Comparison of ENCODE assay signal across 2 cellular contexts in the genomic region with DNA sequence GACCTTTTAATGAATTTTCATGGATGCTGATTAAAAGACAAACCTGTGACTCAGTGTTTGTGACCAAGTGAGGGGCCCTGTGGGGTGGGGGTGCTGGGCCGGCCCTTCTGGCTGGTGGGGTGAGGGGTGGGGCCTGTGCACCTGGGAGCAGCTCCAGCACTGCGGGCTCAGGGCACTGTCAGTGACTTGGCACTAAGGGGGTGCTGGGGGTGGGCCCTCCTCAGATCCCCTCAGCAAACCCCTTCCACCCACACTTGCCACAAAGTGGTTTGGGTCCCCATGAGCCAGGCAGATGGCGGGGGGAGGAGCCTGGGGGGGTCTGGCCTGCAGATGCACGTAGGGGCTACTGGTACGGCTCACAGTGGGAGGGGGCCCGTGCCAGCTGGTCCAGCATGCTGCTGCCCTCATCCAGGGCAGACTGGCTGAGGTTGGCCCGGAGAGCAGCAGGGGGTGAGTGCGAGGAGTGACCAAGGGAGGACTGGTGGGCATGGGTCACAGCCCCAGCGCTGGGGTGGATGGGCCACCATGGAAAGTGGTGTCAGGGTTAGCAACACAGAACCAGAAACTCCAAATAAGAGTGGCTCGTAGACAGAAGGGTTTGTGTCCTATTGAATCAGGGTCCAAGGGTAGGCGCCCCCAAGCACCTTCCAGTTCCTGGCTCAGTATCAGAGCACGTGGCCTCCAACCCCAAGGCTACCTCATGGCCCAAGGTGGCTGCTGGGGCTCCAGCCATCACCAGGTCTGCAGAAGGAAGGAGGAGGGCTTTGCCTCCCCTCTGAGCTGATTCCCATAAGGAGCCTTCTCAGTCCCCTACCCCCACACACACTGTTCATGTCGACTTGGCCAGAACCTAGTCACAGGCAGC.
TF ChIP-seq lines count a peak whose summit lies in the region.

No MANE protein-coding gene starts in this region.

TF ChIP-seq in WTC11, 78 proteins besides CTCF, POLR2A, EP300 and RAD21:
- TF ChIP-seq, protein P1, sequence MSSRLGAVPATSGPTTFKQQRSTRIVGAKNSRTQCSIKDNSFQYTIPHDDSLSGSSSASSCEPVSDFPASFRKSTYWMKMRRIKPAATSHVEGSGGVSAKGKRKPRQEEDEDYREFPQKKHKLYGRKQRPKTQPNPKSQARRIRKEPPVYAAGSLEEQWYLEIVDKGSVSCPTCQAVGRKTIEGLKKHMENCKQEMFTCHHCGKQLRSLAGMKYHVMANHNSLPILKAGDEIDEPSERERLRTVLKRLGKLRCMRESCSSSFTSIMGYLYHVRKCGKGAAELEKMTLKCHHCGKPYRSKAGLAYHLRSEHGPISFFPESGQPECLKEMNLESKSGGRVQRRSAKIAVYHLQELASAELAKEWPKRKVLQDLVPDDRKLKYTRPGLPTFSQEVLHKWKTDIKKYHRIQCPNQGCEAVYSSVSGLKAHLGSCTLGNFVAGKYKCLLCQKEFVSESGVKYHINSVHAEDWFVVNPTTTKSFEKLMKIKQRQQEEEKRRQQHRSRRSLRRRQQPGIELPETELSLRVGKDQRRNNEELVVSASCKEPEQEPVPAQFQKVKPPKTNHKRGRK (CRISPR knock-in tag; IDR thresholded peaks at IDR 0.05; ENCODE audit: borderline replicate concordance), result no peak
- TF ChIP-seq, protein P2, sequence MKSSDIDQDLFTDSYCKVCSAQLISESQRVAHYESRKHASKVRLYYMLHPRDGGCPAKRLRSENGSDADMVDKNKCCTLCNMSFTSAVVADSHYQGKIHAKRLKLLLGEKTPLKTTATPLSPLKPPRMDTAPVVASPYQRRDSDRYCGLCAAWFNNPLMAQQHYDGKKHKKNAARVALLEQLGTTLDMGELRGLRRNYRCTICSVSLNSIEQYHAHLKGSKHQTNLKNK (CRISPR knock-in tag; IDR thresholded peaks at IDR 0.05), result no peak
- TF ChIP-seq, protein P3, sequence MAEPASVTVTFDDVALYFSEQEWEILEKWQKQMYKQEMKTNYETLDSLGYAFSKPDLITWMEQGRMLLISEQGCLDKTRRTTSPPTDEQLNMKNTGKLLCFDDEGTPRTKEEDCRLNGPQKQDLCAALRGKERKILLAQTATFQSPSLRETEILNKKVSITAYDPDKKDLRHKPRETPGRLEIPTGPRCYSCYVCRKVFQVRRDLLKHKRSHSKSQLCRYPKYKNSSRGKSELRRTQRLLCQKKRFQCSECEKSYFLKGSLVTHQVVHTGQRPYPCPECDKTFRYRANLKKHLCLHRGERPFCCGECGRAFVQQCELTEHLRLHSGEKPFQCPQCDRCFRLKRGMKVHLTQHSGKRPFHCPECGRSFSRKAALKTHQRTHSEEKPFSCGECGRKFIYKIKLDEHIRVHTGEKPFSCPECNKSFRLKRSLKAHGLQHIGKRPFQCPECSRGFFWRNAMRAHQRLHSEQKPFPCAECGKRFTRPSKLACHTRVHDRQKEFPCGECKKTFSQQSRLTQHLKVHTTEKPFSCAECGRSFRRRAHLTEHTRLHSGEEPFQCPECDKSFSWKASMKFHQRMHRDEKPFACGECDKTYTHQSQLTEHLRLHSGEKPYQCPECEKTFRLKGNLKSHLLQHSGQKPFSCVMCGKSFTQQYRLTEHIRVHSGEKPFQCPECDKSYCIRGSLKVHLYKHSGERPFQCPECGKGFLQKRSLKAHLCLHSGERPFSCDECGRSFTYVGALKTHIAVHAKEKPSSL (CRISPR knock-in tag; conservative IDR thresholded peaks at IDR 0.05), result no peak
- TF ChIP-seq ZNF423 (CRISPR knock-in tag; IDR thresholded peaks at IDR 0.05), result no peak
- no peak for TF ChIP-seq FOXK1 (CRISPR knock-in tag; IDR thresholded peaks at IDR 0.05)

TF ChIP-seq in HepG2, 621 proteins besides CTCF, POLR2A, EP300 and RAD21:
- TF ChIP-seq CBX2 (IDR thresholded peaks at IDR 0.05; ENCODE audit: low read depth, low read length) (no peak), CBX2 (CRISPR knock-in tag; IDR thresholded peaks at IDR 0.05; ENCODE audit: low read depth) (no peak), NAIF1 (CRISPR knock-in tag; IDR thresholded peaks at IDR 0.05; ENCODE audit: borderline replicate concordance) (no peak), ZC3H13 (CRISPR knock-in tag; IDR thresholded peaks at IDR 0.05) (0 out of 2 replicates have a peak, but pooled peaks have one; percentile 41)
- TF ChIP-seq, protein P4, sequence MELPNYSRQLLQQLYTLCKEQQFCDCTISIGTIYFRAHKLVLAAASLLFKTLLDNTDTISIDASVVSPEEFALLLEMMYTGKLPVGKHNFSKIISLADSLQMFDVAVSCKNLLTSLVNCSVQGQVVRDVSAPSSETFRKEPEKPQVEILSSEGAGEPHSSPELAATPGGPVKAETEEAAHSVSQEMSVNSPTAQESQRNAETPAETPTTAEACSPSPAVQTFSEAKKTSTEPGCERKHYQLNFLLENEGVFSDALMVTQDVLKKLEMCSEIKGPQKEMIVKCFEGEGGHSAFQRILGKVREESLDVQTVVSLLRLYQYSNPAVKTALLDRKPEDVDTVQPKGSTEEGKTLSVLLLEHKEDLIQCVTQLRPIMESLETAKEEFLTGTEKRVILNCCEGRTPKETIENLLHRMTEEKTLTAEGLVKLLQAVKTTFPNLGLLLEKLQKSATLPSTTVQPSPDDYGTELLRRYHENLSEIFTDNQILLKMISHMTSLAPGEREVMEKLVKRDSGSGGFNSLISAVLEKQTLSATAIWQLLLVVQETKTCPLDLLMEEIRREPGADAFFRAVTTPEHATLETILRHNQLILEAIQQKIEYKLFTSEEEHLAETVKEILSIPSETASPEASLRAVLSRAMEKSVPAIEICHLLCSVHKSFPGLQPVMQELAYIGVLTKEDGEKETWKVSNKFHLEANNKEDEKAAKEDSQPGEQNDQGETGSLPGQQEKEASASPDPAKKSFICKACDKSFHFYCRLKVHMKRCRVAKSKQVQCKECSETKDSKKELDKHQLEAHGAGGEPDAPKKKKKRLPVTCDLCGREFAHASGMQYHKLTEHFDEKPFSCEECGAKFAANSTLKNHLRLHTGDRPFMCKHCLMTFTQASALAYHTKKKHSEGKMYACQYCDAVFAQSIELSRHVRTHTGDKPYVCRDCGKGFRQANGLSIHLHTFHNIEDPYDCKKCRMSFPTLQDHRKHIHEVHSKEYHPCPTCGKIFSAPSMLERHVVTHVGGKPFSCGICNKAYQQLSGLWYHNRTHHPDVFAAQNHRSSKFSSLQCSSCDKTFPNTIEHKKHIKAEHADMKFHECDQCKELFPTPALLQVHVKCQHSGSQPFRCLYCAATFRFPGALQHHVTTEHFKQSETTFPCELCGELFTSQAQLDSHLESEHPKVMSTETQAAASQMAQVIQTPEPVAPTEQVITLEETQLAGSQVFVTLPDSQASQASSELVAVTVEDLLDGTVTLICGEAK (IDR thresholded peaks at IDR 0.05), result no peak
- TF ChIP-seq, protein P4 (CRISPR knock-in tag; IDR thresholded peaks at IDR 0.05), result no peak
- TF ChIP-seq, protein P5, sequence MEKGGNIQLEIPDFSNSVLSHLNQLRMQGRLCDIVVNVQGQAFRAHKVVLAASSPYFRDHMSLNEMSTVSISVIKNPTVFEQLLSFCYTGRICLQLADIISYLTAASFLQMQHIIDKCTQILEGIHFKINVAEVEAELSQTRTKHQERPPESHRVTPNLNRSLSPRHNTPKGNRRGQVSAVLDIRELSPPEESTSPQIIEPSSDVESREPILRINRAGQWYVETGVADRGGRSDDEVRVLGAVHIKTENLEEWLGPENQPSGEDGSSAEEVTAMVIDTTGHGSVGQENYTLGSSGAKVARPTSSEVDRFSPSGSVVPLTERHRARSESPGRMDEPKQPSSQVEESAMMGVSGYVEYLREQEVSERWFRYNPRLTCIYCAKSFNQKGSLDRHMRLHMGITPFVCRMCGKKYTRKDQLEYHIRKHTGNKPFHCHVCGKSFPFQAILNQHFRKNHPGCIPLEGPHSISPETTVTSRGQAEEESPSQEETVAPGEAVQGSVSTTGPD (CRISPR knock-in tag; IDR thresholded peaks at IDR 0.05), result no peak
